ENCODE assay signal across 8 cellular contexts in the genomic region with DNA sequence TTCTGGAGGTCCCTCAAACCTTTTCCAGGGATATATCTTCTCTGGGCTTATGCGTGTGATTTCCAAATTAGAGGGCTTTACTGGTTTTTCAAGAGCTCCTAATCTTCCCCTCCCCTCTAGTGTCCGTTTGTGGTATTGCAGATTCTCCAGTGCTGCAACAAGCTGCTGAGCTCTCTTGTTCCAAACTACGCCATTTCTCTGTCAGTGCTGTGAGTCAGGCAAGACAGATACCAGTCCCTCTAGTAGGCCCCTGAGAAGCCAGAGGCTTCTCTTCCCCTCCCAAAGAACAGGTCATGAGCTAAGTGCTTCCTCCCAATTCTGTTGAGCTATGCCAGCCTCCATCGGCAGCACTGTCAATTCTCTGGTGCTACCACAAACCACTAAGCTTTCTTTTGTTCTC.
DNase-seq lines count a peak whose midpoint lies in the region; ATAC-seq, FAIRE-seq and TF ChIP-seq lines count a peak whose summit lies in the region.

No MANE protein-coding gene starts in this region.

- POLR2A ChIA-PET in activated CD4-positive, alpha-beta T cell treated with anti-CD3 and anti-CD28 coated beads, Interleukin-2, amount 10 ng/mL, durations not matched to agents 7 days and 5 days (lab: Charles Lee): interaction anchor here (0.7 kb wide), 1 partner anchor 307 kb away, joined by 3 read pairs; no protein-coding TSS in a partner anchor
- POLR2A ChIA-PET in endothelial cell of umbilical vein (lab: Charles Lee): interaction anchor here (1.0 kb wide), 1 partner anchor 486 kb away, joined by 4 read pairs; no protein-coding TSS in a partner anchor

- H3K4me3 Mint-ChIP-seq in activated CD4-positive, alpha-beta T cell treated with anti-CD3 and anti-CD28 coated beads, Interleukin-2, amount 10 ng/mL, durations not matched to agents 7 days and 5 days: no peak overlapping the region
- no peak overlapping the region for H3K4me3 Mint-ChIP-seq in nephron progenitor cell

- H3K4me1 Mint-ChIP-seq in activated CD4-positive, alpha-beta T cell treated with anti-CD3 and anti-CD28 coated beads, Interleukin-2, amount 10 ng/mL, durations not matched to agents 7 days and 5 days: peaks cover 14% of the 10 kb centered on the region
- peaks cover 22% of the 10 kb centered on the region for H3K4me1 Mint-ChIP-seq in nephron progenitor cell

- intact Hi-C loops in endothelial cell of umbilical vein (cut with micrococcal nuclease): loop anchor here (1.0 kb wide), 1 partner anchor 487 kb away; no protein-coding TSS in a partner anchor

- ATAC-seq in HG02852 (IDR thresholded peaks at IDR 0.05; ENCODE audit: unreplicated experiment): no peak

- no peak for TF ChIP-seq POLR2A in endothelial cell of umbilical vein (IDR thresholded peaks at IDR 0.05; ENCODE audit: low read depth, low read length)

- no peak overlapping the region for H3K27ac ChIP-seq in endothelial cell of umbilical vein (ENCODE audit: insufficient read depth, low read depth, low read length)

- DNase-seq in A172 (ENCODE audit: low spot score): peak; percentile 87
- peak; percentile 83 for DNase-seq in GM12865 (ENCODE audit: low read depth)
- DNase-seq in NCI-H460 (ENCODE audit: extremely low read depth, low read depth): peak; percentile 63
- peak; percentile 76 for DNase-seq in activated CD4-positive, alpha-beta T cell treated with anti-CD3 and anti-CD28 coated beads, Interleukin-2, amount 10 ng/mL, durations not matched to agents 7 days and 5 days
- DNase-seq in endothelial cell of umbilical vein (ENCODE audit: low read depth, low spot score): peak; percentile 82
- peak; percentile 62 for DNase-seq in nephron progenitor cell
- DNase-seq in urothelium cell line (ENCODE audit: low spot score): peak; percentile 54

- no peaks in the 10 kb centered on the region for H3K36me3 ChIP-seq in endothelial cell of umbilical vein (ENCODE audit: control insufficient read depth in 2 of 2, extremely low read depth in 1 of 2, insufficient read depth in 2 of 2, low read length in 2 of 2)

- no peaks in the 10 kb centered on the region for H3K79me2 ChIP-seq in endothelial cell of umbilical vein (ENCODE audit: control insufficient read depth, insufficient read depth, low read length)

- H3K27me3 Mint-ChIP-seq in activated CD4-positive, alpha-beta T cell treated with anti-CD3 and anti-CD28 coated beads, Interleukin-2, amount 10 ng/mL, durations not matched to agents 7 days and 5 days: no peaks in the 10 kb centered on the region
- H3K27me3 Mint-ChIP-seq in nephron progenitor cell (ENCODE audit: low read depth, poor library complexity): no peaks in the 10 kb centered on the region

- FAIRE-seq in endothelial cell of umbilical vein (lab: Jason Lieb, UNC): peak; percentile 88
- no peak for FAIRE-seq in urothelium cell line (lab: Jason Lieb, UNC)

- H3K4me1 ChIP-seq in endothelial cell of umbilical vein (ENCODE audit: control insufficient read depth, extremely low read depth, insufficient read depth, low read length): peaks cover 16% of the 10 kb centered on the region

- no peaks in the 10 kb centered on the region for H3K27me3 ChIP-seq in endothelial cell of umbilical vein (ENCODE audit: control insufficient read depth in 2 of 2, insufficient read depth in 2 of 2, low read length in 2 of 2)

- dilution Hi-C loops in endothelial cell of umbilical vein (cut with MboI; ENCODE audit: extremely low pct_ligation_motif_present, low sequenced_read_pairs): no loop called here

- no peak overlapping the region for H3K27ac Mint-ChIP-seq in activated CD4-positive, alpha-beta T cell treated with anti-CD3 and anti-CD28 coated beads, Interleukin-2, amount 10 ng/mL, durations not matched to agents 7 days and 5 days
- no peak overlapping the region for H3K27ac Mint-ChIP-seq in nephron progenitor cell

- BruUV-seq in endothelial cell of umbilical vein (replicated peaks; lab: Mats Ljungman, UMichigan): no TSS peak

- no peaks in the 10 kb centered on the region for H4K20me1 ChIP-seq in endothelial cell of umbilical vein (replicated peaks; ENCODE audit: control insufficient read depth, extremely low read depth, insufficient read depth, low read length)

- peaks cover 24% of the 10 kb centered on the region for H3K36me3 Mint-ChIP-seq in activated CD4-positive, alpha-beta T cell treated with anti-CD3 and anti-CD28 coated beads, Interleukin-2, amount 10 ng/mL, durations not matched to agents 7 days and 5 days (ENCODE audit: low read depth)
- peaks cover 66% of the 10 kb centered on the region for H3K36me3 Mint-ChIP-seq in nephron progenitor cell (ENCODE audit: low read depth)

- peaks cover 4% of the 10 kb centered on the region for H3K9me3 Mint-ChIP-seq in activated CD4-positive, alpha-beta T cell treated with anti-CD3 and anti-CD28 coated beads, Interleukin-2, amount 10 ng/mL, durations not matched to agents 7 days and 5 days
- H3K9me3 Mint-ChIP-seq in nephron progenitor cell: peaks cover 54% of the 10 kb centered on the region

- no peak overlapping the region for H3K9ac ChIP-seq in endothelial cell of umbilical vein (replicated peaks; ENCODE audit: extremely low read depth, insufficient read depth, low read length)

- no peaks in the 10 kb centered on the region for H3K9me3 ChIP-seq in endothelial cell of umbilical vein (replicated peaks; ENCODE audit: control insufficient read depth, insufficient read depth, low read length)

- peak overlapping the region; percentile 34 for H2AFZ ChIP-seq in endothelial cell of umbilical vein (ENCODE audit: low read depth, low read length)

- peak; percentile 77 for TF ChIP-seq CTCF in GM12865 (IDR thresholded peaks at IDR 0.05; ENCODE audit: insufficient read depth, low read depth, low read length, missing control alignments)
- TF ChIP-seq CTCF in endothelial cell of umbilical vein (IDR thresholded peaks at IDR 0.05; ENCODE audit: extremely low read depth in 1 of 2, insufficient read depth in 1 of 2, low read depth in 1 of 2, low read length in 2 of 2): peak; percentile 74 to 82
- TF ChIP-seq CTCF in nephron progenitor cell (IDR thresholded peaks at IDR 0.05): peak; percentile 61

- H3K4me3 ChIP-seq in GM12865 (ENCODE audit: low read depth, low read length) (no peak overlapping the region), endothelial cell of umbilical vein (replicated peaks in 1 of 3; ENCODE audit: insufficient read depth in 1 of 3, low read depth in 1 of 3, low read length in 3 of 3) (no peak overlapping the region)

- CTCF ChIA-PET in activated CD4-positive, alpha-beta T cell treated with anti-CD3 and anti-CD28 coated beads, Interleukin-2, amount 10 ng/mL, durations not matched to agents 7 days and 5 days (lab: Charles Lee): interaction anchor here (0.6 to 2.9 kb wide), 14 partner anchors 11 to 652 kb away, joined by 3 to 19 read pairs (median 4); no protein-coding TSS in a partner anchor
- CTCF ChIA-PET in endothelial cell of umbilical vein (lab: Charles Lee): interaction anchor here (0.7 to 2.7 kb wide), 55 partner anchors 10 to 1064 kb away, joined by 3 to 94 read pairs (median 5); no protein-coding TSS in a partner anchor

- no peak overlapping the region for H3K4me2 ChIP-seq in endothelial cell of umbilical vein (ENCODE audit: insufficient read depth, low read length)

- no peaks in the 10 kb centered on the region for H3K9me1 ChIP-seq in endothelial cell of umbilical vein (replicated peaks; ENCODE audit: control insufficient read depth, extremely low read depth, insufficient read depth, low read length)

TF ChIP-seq in endothelial cell of umbilical vein, 7 proteins besides CTCF, POLR2A, EP300 and RAD21:
- no peak for TF ChIP-seq MYC (IDR thresholded peaks at IDR 0.05; ENCODE audit: low read depth, low read length)
- TF ChIP-seq FOS (IDR thresholded peaks at IDR 0.05; ENCODE audit: borderline replicate concordance, insufficient read depth, low read length): no peak
- no peak for TF ChIP-seq EZH2 (IDR thresholded peaks at IDR 0.05; ENCODE audit: borderline replicate concordance, low read depth, low read length, severe bottlenecking)
